18 cellular contexts compared by ENCODE assay signal in the genomic region with DNA sequence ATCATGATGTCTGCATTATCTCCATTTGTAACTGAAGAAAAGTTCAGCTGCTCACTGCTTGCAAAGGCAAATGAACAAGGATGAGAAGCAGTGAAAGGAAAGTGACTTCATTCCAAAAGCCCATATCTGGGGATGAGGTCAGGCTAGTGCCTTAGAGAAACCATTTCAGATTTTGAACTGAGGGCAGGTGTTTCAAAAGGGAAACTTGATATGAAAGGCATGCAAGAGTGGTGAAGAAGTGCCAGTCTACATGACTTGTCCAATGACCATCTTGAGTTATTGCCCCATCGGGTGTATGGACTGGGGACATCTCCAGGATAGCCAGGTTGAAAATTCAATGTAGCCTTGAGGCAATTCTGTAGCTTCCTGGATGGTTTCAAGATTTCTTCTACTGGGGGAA. TPM values are rescaled to one million over a fixed set of nuclear protein-coding genes. Genes with fewer than 3 reads are reported as not detected.
"Had no signal": no experiment of that assay in that cellular context is flagged by ENCODE, and none has a peak within 500 bp of the region (broad histone marks: within the 10 kb centered on the region; RNA-seq: fewer than 3 reads in every experiment).

No MANE protein-coding gene starts in this region.

- H3K4me3 ChIP-seq: left ventricle myocardium inferior, lower lobe of right lung, psoas muscle, skin epidermis, testis, tibial nerve had no signal

- H3K27ac ChIP-seq: foreskin keratinocyte, lower lobe of right lung, parathyroid adenoma, psoas muscle, skin epidermis, testis, tibial nerve had no signal

- H3K36me3 ChIP-seq: left ventricle myocardium inferior, lower lobe of right lung, tibial nerve had no signal

- ATAC-seq: foreskin keratinocyte; left cardiac atrium; lower lobe of right lung; naive thymus-derived CD4-positive, alpha-beta T cell had no signal

- DNase-seq: cerebellar nuclear complex; dermis blood vessel endothelial cell; foreskin keratinocyte; kidney; left cardiac atrium; left ventricle myocardium inferior; lower lobe of right lung; mesenchymal stem cell; naive thymus-derived CD4-positive, alpha-beta T cell; nephron progenitor cell; psoas muscle; retina; stimulated activated CD4-positive, alpha-beta T cell treated with anti-CD3 and anti-CD28 coated beads, Interleukin-12 subunit alpha, Interleukin-12 subunit beta, amount 100 ng/mL, for 4 hours; stimulated activated naive CD4-positive, alpha-beta T cell; testis had no signal

- H3K4me1 Mint-ChIP-seq: nephron progenitor cell had no signal

- H3K79me2 ChIP-seq: parathyroid adenoma had no signal

- H3K4me1 ChIP-seq: foreskin keratinocyte, parathyroid adenoma, psoas muscle had no signal

- H3K9ac ChIP-seq: parathyroid adenoma had no signal

- H3K27me3 ChIP-seq: testis, tibial nerve had no signal

- H3K9me3 ChIP-seq: left ventricle myocardium inferior, lower lobe of right lung, psoas muscle, testis, tibial nerve had no signal

- H2AFZ ChIP-seq: parathyroid adenoma had no signal

- H3K4me3 Mint-ChIP-seq: naive thymus-derived CD4-positive, alpha-beta T cell; nephron progenitor cell had no signal

- H3K27ac Mint-ChIP-seq: naive thymus-derived CD4-positive, alpha-beta T cell; nephron progenitor cell had no signal

RNA-seq across cellular contexts. Expression of a gene that starts 7.3 kb away (rescaled TPM):
- total RNA-seq: foreskin keratinocyte had no signal
- polyA plus RNA-seq: foreskin keratinocyte; naive thymus-derived CD4-positive, alpha-beta T cell had no signal
